ENCODE assay signal across 16 cellular contexts in genomic region chr10:45241865-45242518, GRCh38.
DNase-seq lines count a peak whose midpoint lies in the region; ATAC-seq and TF ChIP-seq lines count a peak whose summit lies in the region.
"Had no signal": no experiment of that assay in that cellular context is flagged by ENCODE, and none has a peak within 500 bp of the region (broad histone marks: within the 10 kb centered on the region; RNA-seq: fewer than 3 reads in every experiment).

No MANE protein-coding gene starts in this region.

- no peaks in the 10 kb centered on the region for H3K27me3 ChIP-seq in mesendoderm (ENCODE audit: insufficient read depth, low read length, poor library complexity)

- no peak overlapping the region for H4K5ac ChIP-seq in mesendoderm (ENCODE audit: low read length)

- no peaks in the 10 kb centered on the region for H3K9me3 Mint-ChIP-seq in HFFc6
- H3K9me3 Mint-ChIP-seq: CD8-positive, alpha-beta T cell had no signal

- no peaks in the 10 kb centered on the region for H3K4me1 ChIP-seq in mesendoderm (ENCODE audit: control insufficient read depth, low read depth, low read length)

- H2AK5ac ChIP-seq in mesendoderm (ENCODE audit: low read length): no peak overlapping the region

- no peak overlapping the region for H3K56ac ChIP-seq in mesendoderm (ENCODE audit: low read length)

- H3K27me3 Mint-ChIP-seq in HFFc6 (ENCODE audit: insufficient read depth): peaks cover 25% of the 10 kb centered on the region; the same call in 1 of the 2 replicates

- H3K4me2 ChIP-seq in mesendoderm (ENCODE audit: low read length): no peak overlapping the region

- no peak overlapping the region for H2BK120ac ChIP-seq in mesendoderm (ENCODE audit: low read depth, low read length)

- no peaks in the 10 kb centered on the region for H3K79me2 ChIP-seq in mesendoderm (ENCODE audit: control insufficient read depth, insufficient read depth, low read length)

- H3K4ac ChIP-seq in mesendoderm (ENCODE audit: low read depth, low read length): no peak overlapping the region

- no peak overlapping the region for H3K4me3 ChIP-seq in Jurkat, Clone E6-1 (ENCODE audit: low read length)
- H3K4me3 ChIP-seq in choroid plexus epithelial cell (ENCODE audit: low read depth, low read length) (no peak overlapping the region), mesendoderm (ENCODE audit: low read length) (no peak overlapping the region)

- no peak overlapping the region for H3K27ac ChIP-seq in mesendoderm (ENCODE audit: low read depth, low read length)

- TF ChIP-seq CTCF in choroid plexus epithelial cell (conservative IDR thresholded peaks at IDR 0.05; ENCODE audit: low read depth, low read length) (no peak), HFFc6 (IDR thresholded peaks at IDR 0.05) (no peak)

- no peak overlapping the region for H2BK5ac ChIP-seq in mesendoderm (ENCODE audit: low read length)

- no peak overlapping the region for H3K27ac Mint-ChIP-seq in HFFc6
- H3K27ac Mint-ChIP-seq: CD8-positive, alpha-beta T cell had no signal

- no peaks in the 10 kb centered on the region for H3K36me3 Mint-ChIP-seq in HFFc6 (ENCODE audit: low read depth)
- H3K36me3 Mint-ChIP-seq: CD8-positive, alpha-beta T cell had no signal

- H3K23ac ChIP-seq in mesendoderm (ENCODE audit: low read length): no peak overlapping the region

- DNase-seq in Jurkat, Clone E6-1 (ENCODE audit: low read depth, low spot score): peak; percentile 31
- DNase-seq in NOMO-1 treated with dmso at 0.1 percent for 144 hours (lab: John Stamatoyannopoulos, UW; ENCODE audit: unreplicated experiment) (peak; percentile 2), choroid plexus epithelial cell (ENCODE audit: low read depth) (peak; percentile 23), mesendoderm (peak; percentile 71), cerebellar nuclear complex (lab: John Stamatoyannopoulos, UW) (no peak), HFFc6 (no peak)
- DNase-seq: CD8-positive, alpha-beta T cell; DMS79 treated with DMSO at 0.1 percent for 48 hours; GF-D8; MM.1S; NCI-H1417 treated with DMSO at 0.1 percent for 48 hours; NCI-H2081 treated with DMSO at 0.1 percent for 48 hours; NCI-H526; NK-92 treated with Interleukin-12 subunit alpha and Interleukin-12 subunit beta, amount 100 ng/mL, for 24 hours; SHP77 treated with DMSO at 0.1 percent for 48 hours had no signal

- no peak overlapping the region for H3K9ac ChIP-seq in mesendoderm (ENCODE audit: low read length)

- no peaks in the 10 kb centered on the region for H3K79me1 ChIP-seq in mesendoderm (ENCODE audit: low read length)

- WGBS in mesendoderm (ENCODE audit: extremely low coverage, insufficient coverage, low lambda C conversion rate): no CpG with 5 or more reads among the region's 9 CpGs

- no peak overlapping the region for H3K18ac ChIP-seq in mesendoderm (ENCODE audit: low read length)

- H3K4me1 Mint-ChIP-seq in HFFc6 (ENCODE audit: low read depth): peaks cover 29% of the 10 kb centered on the region

- no peak overlapping the region for H4K8ac ChIP-seq in mesendoderm (ENCODE audit: low read depth, low read length)

- no peak overlapping the region for H3K4me3 Mint-ChIP-seq in HFFc6
- H3K4me3 Mint-ChIP-seq: CD8-positive, alpha-beta T cell had no signal

- no peak overlapping the region for H2BK15ac ChIP-seq in mesendoderm (replicated peaks; ENCODE audit: low read depth)

- ATAC-seq in GM18520 (IDR thresholded peaks at IDR 0.05; ENCODE audit: unreplicated experiment): no peak
- ATAC-seq: CD8-positive, alpha-beta T cell had no signal

- H3K36me3 ChIP-seq in mesendoderm (ENCODE audit: control insufficient read depth, insufficient read depth, low read length): no peaks in the 10 kb centered on the region

Comparison
In these comparisons a context has a peak if more than half of its experiments do, and no peak if none do; other contexts are left out.
1. DNase-seq: peak in Jurkat, Clone E6-1 (single experiment), NOMO-1 treated with dmso at 0.1 percent for 144 hours (single experiment), choroid plexus epithelial cell (single experiment) and mesendoderm (single experiment); none in cerebellar nuclear complex (0 of 2) and HFFc6 (single experiment).